In genomic region chr19:15199652-15200574, GRCh38 we compare ENCODE assay signal across 9 cellular contexts. TPM values are rescaled to one million over a fixed set of nuclear protein-coding genes. Genes with fewer than 3 reads are reported as not detected.
DNase-seq lines count a peak whose midpoint lies in the region; ATAC-seq and TF ChIP-seq lines count a peak whose summit lies in the region.
"Had no signal": no experiment of that assay in that cellular context is flagged by ENCODE, and none has a peak within 500 bp of the region (broad histone marks: within the 10 kb centered on the region; RNA-seq: fewer than 3 reads in every experiment).

No MANE protein-coding gene starts in this region.

- peaks cover 0 to 19% of the 10 kb centered on the region in 2 donors for H3K4me1 ChIP-seq in esophagus (ENCODE audit: control insufficient read depth in 2 of 2, insufficient read depth in 2 of 2, low read length in 1 of 2)
- peaks cover 13% of the 10 kb centered on the region for H3K4me1 ChIP-seq in osteoblast (ENCODE audit: insufficient read depth, low read length)

- 6 to 13% methylated on average over 46 to 79 of the region's 83 CpGs for WGBS in esophagus, 2 donors

- H3K36me3 ChIP-seq in esophagus (ENCODE audit: control insufficient read depth in 2 of 2, insufficient read depth in 2 of 2, low read length in 1 of 2) (peaks cover 0 to 11% of the 10 kb centered on the region in 2 donors), osteoblast (ENCODE audit: insufficient read depth, low read length) (peaks cover 17% of the 10 kb centered on the region)

- H3K9me3 ChIP-seq in esophagus (ENCODE audit: control insufficient read depth in 2 of 2, insufficient read depth in 1 of 2, low read depth in 1 of 2, low read length in 1 of 2) (peaks cover 0 to 2% of the 10 kb centered on the region in 2 donors), osteoblast (ENCODE audit: low read depth, low read length) (no peaks in the 10 kb centered on the region)

- H2AFZ ChIP-seq in osteoblast (ENCODE audit: low read length) = peak overlapping the region; percentile 42

- H4K20me1 ChIP-seq in osteoblast (ENCODE audit: insufficient read depth, low read length) = peaks cover 17% of the 10 kb centered on the region

- H3K4me3 ChIP-seq in esophagus (ENCODE audit: low read depth in 1 of 2, low read length in 2 of 2) (peak overlapping the region; percentile 76), osteoblast (ENCODE audit: insufficient read depth, low read length) (peak overlapping the region; percentile 92)

- peak; percentile 76 for DNase-seq in NCI-H69 (lab: John Stamatoyannopoulos, UW)
- DNase-seq in osteoblast (ENCODE audit: insufficient read length, low spot score, missing footprints) = peak; percentile 96
- DNase-seq in GM13976 (ENCODE audit: low spot score) = no peak
- no peak for DNase-seq in activated gamma-delta T cell treated with Interleukin-2 at 50 U/mL for 16 hours
- DNase-seq in activated CD4-positive, alpha-beta T cell treated with anti-CD3 and anti-CD28 coated beads, Interleukin-2, amount 50 U/mL, for 4 hours = no peak
- DNase-seq: T-helper 9 cell had no signal

- H3K27ac ChIP-seq in C4-2B (peak overlapping the region; percentile 77), esophagus (ENCODE audit: low read depth in 2 of 2, low read length in 1 of 2) (peak overlapping the region; percentile 92 to 97), osteoblast (ENCODE audit: low read depth, low read length) (peak overlapping the region; percentile 81)

- peak overlapping the region; percentile 71 for H3K4me2 ChIP-seq in osteoblast (ENCODE audit: insufficient read depth, low read length)

- no peaks in the 10 kb centered on the region for H3K27me3 ChIP-seq in esophagus (ENCODE audit: control insufficient read depth in 1 of 2, insufficient read depth in 2 of 2, low read length in 2 of 2)
- no peaks in the 10 kb centered on the region for H3K27me3 ChIP-seq in osteoblast (ENCODE audit: insufficient read depth, low read length)

- ATAC-seq in HG03457 (IDR thresholded peaks at IDR 0.05; ENCODE audit: unreplicated experiment) = no peak

- no peak for TF ChIP-seq CTCF in C4-2B (conservative IDR thresholded peaks at IDR 0.05)
- no peak for TF ChIP-seq CTCF in osteoblast (IDR thresholded peaks at IDR 0.05; ENCODE audit: extremely low read depth, low read depth, low read length)
- no peak for TF ChIP-seq CTCF in GM13976 (IDR thresholded peaks at IDR 0.05; ENCODE audit: borderline replicate concordance, control extremely low read depth, extremely low read depth, insufficient read depth, missing control alignments)

- in situ Hi-C loops in GM13976 (cut with MboI; ENCODE audit: low sequenced_read_pairs, unreplicated experiment) = no loop called here

- H3K79me2 ChIP-seq in osteoblast (ENCODE audit: insufficient read depth, low read length) = peaks cover 17% of the 10 kb centered on the region

RNA-seq across cellular contexts. Expression of gene NOTCH3, which starts 0.9 kb away (rescaled TPM):
- polyA plus RNA-seq in esophagus = 10 to 100 TPM; 34.7 to 46.2 TPM
- total RNA-seq in osteoblast = 49.8 and 51.8 TPM in 2 replicates

RNA-seq across cellular contexts. Expression of gene EPHX3, which starts 32.3 kb away (rescaled TPM):
- 10 to 100 TPM; 30.4 to 69.8 TPM for polyA plus RNA-seq in esophagus
- total RNA-seq in osteoblast = 0.29 TPM in 1 of 2 replicates, not detected in the other

Comparison
In these comparisons a context has a peak if more than half of its experiments do, and no peak if none do; other contexts are left out.
1. DNase-seq: peak in NCI-H69 (single experiment) and osteoblast (single experiment); none in GM13976 (single experiment), activated gamma-delta T cell treated with Interleukin-2 at 50 U/mL for 16 hours (single experiment) and activated CD4-positive, alpha-beta T cell treated with anti-CD3 and anti-CD28 coated beads, Interleukin-2, amount 50 U/mL, for 4 hours (0 of 2).
2. Peak in every context shown above with its lines, with median percentiles within 50 percentile points of each other: H3K27ac ChIP-seq.